ENCODE assay signal across 1 cellular context in genomic region chr20:59190509-59190908, GRCh38.
TF ChIP-seq lines count a peak whose summit lies in the region.

No MANE protein-coding gene starts in this region.

TF ChIP-seq in GM23338, 12 proteins besides CTCF, POLR2A, EP300 and RAD21 (continued from another document):
- TF ChIP-seq ZNF462 (CRISPR knock-in tag; IDR thresholded peaks at IDR 0.05) = no peak
- no peak for TF ChIP-seq ETS1 (IDR thresholded peaks at IDR 0.05)
- no peak for TF ChIP-seq EZH2 (IDR thresholded peaks at IDR 0.05; ENCODE audit: low read depth, unreplicated experiment)
- no peak for TF ChIP-seq POLR2AphosphoS5 (IDR thresholded peaks at IDR 0.05; ENCODE audit: low read depth)
- TF ChIP-seq STAT1 (IDR thresholded peaks at IDR 0.05; ENCODE audit: unreplicated experiment) = no peak
- no peak for TF ChIP-seq NANOG (IDR thresholded peaks at IDR 0.05; ENCODE audit: borderline replicate concordance)
- TF ChIP-seq ZNF114 (CRISPR knock-in tag; IDR thresholded peaks at IDR 0.05) = no peak
